In genomic region chr14:89956294-89957009, GRCh38 we compare ENCODE assay signal across 8 cellular contexts. TPM values are rescaled to one million over a fixed set of nuclear protein-coding genes. Genes with fewer than 3 reads are reported as not detected.
A peak's percentile ranks its signal among the peaks of the same experiment; 100 is the strongest.
DNase-seq lines count a peak whose midpoint lies in the region; ATAC-seq, FAIRE-seq and TF ChIP-seq lines count a peak whose summit lies in the region.

No MANE protein-coding gene starts in this region.

- no peaks in the 10 kb centered on the region for H3K27me3 Mint-ChIP-seq in activated CD8-positive, alpha-beta T cell treated with anti-CD3 and anti-CD28 coated beads, Interleukin-2, amount 10 ng/mL, durations not matched to agents 7 days and 5 days (ENCODE audit: low read depth)
- H3K27me3 Mint-ChIP-seq in effector memory CD8-positive, alpha-beta T cell = no peaks in the 10 kb centered on the region

- FAIRE-seq in A549 (lab: Jason Lieb, UNC) = no peak

- TF ChIP-seq POLR2A in A549 (IDR thresholded peaks at IDR 0.05; ENCODE audit: low read length) = no peak

- H3K4me1 Mint-ChIP-seq in activated CD8-positive, alpha-beta T cell treated with anti-CD3 and anti-CD28 coated beads, Interleukin-2, amount 10 ng/mL, durations not matched to agents 7 days and 5 days (ENCODE audit: low read depth) = peaks cover 61% of the 10 kb centered on the region
- peaks cover 39 to 46% of the 10 kb centered on the region in 2 donors for H3K4me1 Mint-ChIP-seq in effector memory CD8-positive, alpha-beta T cell (ENCODE audit: low read depth in 2 of 2)

- H3K36me3 ChIP-seq in mucosa of descending colon (ENCODE audit: low read depth) = no peaks in the 10 kb centered on the region

- ATAC-seq in A549 = peak; percentile 12 to 22
- peak; percentile 22 for ATAC-seq in GM18861 (IDR thresholded peaks at IDR 0.05; ENCODE audit: unreplicated experiment)
- ATAC-seq in HG03108 (IDR thresholded peaks at IDR 0.05; ENCODE audit: unreplicated experiment) = peak; percentile 27
- ATAC-seq in activated CD8-positive, alpha-beta T cell treated with anti-CD3 and anti-CD28 coated beads, Interleukin-2, amount 10 ng/mL, durations not matched to agents 7 days and 5 days = peak; percentile 45
- ATAC-seq in effector memory CD8-positive, alpha-beta T cell (replicated peaks) = peak; percentile 62
- peak; percentile 44 for ATAC-seq in mucosa of descending colon

- peak overlapping the region; percentile 80 for H3K4me2 ChIP-seq in A549

- H3K9me3 ChIP-seq in A549 (no peaks in the 10 kb centered on the region), mucosa of descending colon (no peaks in the 10 kb centered on the region)

- CTCF ChIA-PET in A549 (lab: Yijun Ruan, JAX) = interaction anchor here (0.9 to 12.2 kb wide), 6 partner anchors 10 to 280 kb away, joined by 3 to 83 read pairs (median 4); no protein-coding TSS in a partner anchor
- CTCF ChIA-PET in activated CD8-positive, alpha-beta T cell treated with anti-CD3 and anti-CD28 coated beads, Interleukin-2, amount 10 ng/mL, durations not matched to agents 7 days and 5 days (lab: Charles Lee) = interaction anchor here (1.2 to 12.5 kb wide), 3 partner anchors 17 to 26 kb away, joined by 3 to 96 read pairs (median 34); no protein-coding TSS in a partner anchor

- H3K4me3 Mint-ChIP-seq in activated CD8-positive, alpha-beta T cell treated with anti-CD3 and anti-CD28 coated beads, Interleukin-2, amount 10 ng/mL, durations not matched to agents 7 days and 5 days = peak overlapping the region; percentile 85
- peak overlapping the region; percentile 87 to 88 for H3K4me3 Mint-ChIP-seq in effector memory CD8-positive, alpha-beta T cell

- H3K4me3 ChIP-seq in A549 (peak overlapping the region; percentile 89), mucosa of descending colon (peak overlapping the region; percentile 60)

- H3K27ac Mint-ChIP-seq in activated CD8-positive, alpha-beta T cell treated with anti-CD3 and anti-CD28 coated beads, Interleukin-2, amount 10 ng/mL, durations not matched to agents 7 days and 5 days = peak overlapping the region; percentile 98
- peak overlapping the region; percentile 96 to 97 for H3K27ac Mint-ChIP-seq in effector memory CD8-positive, alpha-beta T cell

- DNase-seq in A549 (ENCODE audit: low read depth in 1 of 2, low spot score in 1 of 2) = peak in 1 of 2 experiments; percentile 48
- peak; percentile 83 for DNase-seq in NCI-H69 (lab: John Stamatoyannopoulos, UW)
- DNase-seq in activated CD8-positive, alpha-beta T cell treated with anti-CD3 and anti-CD28 coated beads, Interleukin-2, amount 10 ng/mL, durations not matched to agents 7 days and 5 days = peak; percentile 87
- DNase-seq in effector memory CD8-positive, alpha-beta T cell = peak; percentile 74 to 77 (median 75)
- DNase-seq in mucosa of descending colon = peak; percentile 65 to 76 (median 74)
- peak; percentile 55 to 71 for DNase-seq in stimulated activated CD8-positive, alpha-beta memory T cell treated with anti-CD3 and anti-CD28 coated beads, Interleukin-4, amount 100 ng/mL, for 1 hour (ENCODE audit: low read depth in 2 of 2, low spot score in 1 of 2)

- peaks cover 4% of the 10 kb centered on the region for H3K9me3 Mint-ChIP-seq in activated CD8-positive, alpha-beta T cell treated with anti-CD3 and anti-CD28 coated beads, Interleukin-2, amount 10 ng/mL, durations not matched to agents 7 days and 5 days (ENCODE audit: insufficient read depth)
- H3K9me3 Mint-ChIP-seq in effector memory CD8-positive, alpha-beta T cell = no peaks in the 10 kb centered on the region

- H3K4me1 ChIP-seq in A549 = peaks cover 14% of the 10 kb centered on the region
- H3K4me1 ChIP-seq in mucosa of descending colon (ENCODE audit: low read depth) = peaks cover 17% of the 10 kb centered on the region

- peaks cover 42% of the 10 kb centered on the region for H3K36me3 Mint-ChIP-seq in activated CD8-positive, alpha-beta T cell treated with anti-CD3 and anti-CD28 coated beads, Interleukin-2, amount 10 ng/mL, durations not matched to agents 7 days and 5 days (ENCODE audit: low read depth)
- peaks cover 37% of the 10 kb centered on the region for H3K36me3 Mint-ChIP-seq in effector memory CD8-positive, alpha-beta T cell (ENCODE audit: insufficient read depth)

- POLR2A ChIA-PET in A549 (lab: Yijun Ruan, JAX) = interaction anchor here (1.0 kb wide), 1 partner anchor 310 kb away, joined by 4 read pairs; no protein-coding TSS in a partner anchor
- POLR2A ChIA-PET in activated CD8-positive, alpha-beta T cell treated with anti-CD3 and anti-CD28 coated beads, Interleukin-2, amount 10 ng/mL, durations not matched to agents 7 days and 5 days (lab: Charles Lee) = interaction anchor here (0.9 to 2.1 kb wide), 8 partner anchors 9 to 801 kb away, joined by 3 to 13 read pairs (median 4); partner anchors contain the start of genes CALM1 and PSMC1

- peak overlapping the region; percentile 88 to 93 for H3K27ac ChIP-seq in A549

- TF ChIP-seq RAD21 in A549 (conservative IDR thresholded peaks at IDR 0.05 in 1 of 2, IDR thresholded peaks at IDR 0.05 in 1 of 2) = no peak

- WGBS in A549 (ENCODE audit: missing lambda C conversion rate) = 28% methylated on average over 38 of the region's 38 CpGs

- intact Hi-C loops in mucosa of descending colon (cut with DNase I, micrococcal nuclease) = no loop called here

- TF ChIP-seq CTCF in A549 (IDR thresholded peaks at IDR 0.05) (no peak), mucosa of descending colon (IDR thresholded peaks at IDR 0.05) (no peak)

- TF ChIP-seq EP300 in A549 (IDR thresholded peaks at IDR 0.05) = no peak

TF ChIP-seq in A549, 52 proteins besides CTCF, POLR2A, EP300 and RAD21:
- TF ChIP-seq FOSL2 (IDR thresholded peaks at IDR 0.05) (no peak), FOSL2 (CRISPR knock-in tag; IDR thresholded peaks at IDR 0.05) (peak; percentile 64), TP53 (CRISPR knock-in tag; IDR thresholded peaks at IDR 0.05) (no peak), NR3C1 (IDR thresholded peaks at IDR 0.05) (no peak), RCOR1 (IDR thresholded peaks at IDR 0.05; ENCODE audit: low read depth, low read length) (no peak), RNF2 (IDR thresholded peaks at IDR 0.05; ENCODE audit: borderline replicate concordance, low read depth) (no peak), MAX (IDR thresholded peaks at IDR 0.05) (peak; percentile 45; the same call in 1 of the 2 replicates), REST (IDR thresholded peaks at IDR 0.05) (no peak), EHMT2 (IDR thresholded peaks at IDR 0.05; ENCODE audit: low read depth) (no peak), NPAS2 (CRISPR knock-in tag; IDR thresholded peaks at IDR 0.05; ENCODE audit: borderline replicate concordance) (no peak), POLR2AphosphoS2 (conservative IDR thresholded peaks at IDR 0.05; ENCODE audit: low read length) (no peak), CEBPB (IDR thresholded peaks at IDR 0.05) (peak in 1 of 2 experiments; percentile 32; a peak in 2 of 4 replicates)

RNA-seq across cellular contexts. Expression of gene TDP1, which starts 0.7 kb away (rescaled TPM):
- polyA plus RNA-seq in A549 (2011; rRNA removed) = 21.4 and 21.6 TPM in 2 replicates
- 12.5 and 13.6 TPM in 2 replicates for polyA plus RNA-seq in A549 (2012; cell fraction: cytosol; rRNA removed)
- 8.4 and 10.4 TPM in 2 replicates for polyA plus RNA-seq in A549 (2012; cell fraction: nucleus; rRNA removed)
- polyA plus RNA-seq in A549 (2017; fragmentation: RNase III; extraction: RNeasy Plus Mini Kit Qiagen cat#74134 plus additional on column Dnase treatment) = 14.7 to 15.3 TPM (median 15.2 TPM) in 3 replicates
- polyA minus RNA-seq in A549 (2011; rRNA and poly(A)+ RNA removed) = 27.2 and 28.2 TPM in 2 replicates
- total RNA-seq in activated CD8-positive, alpha-beta T cell treated with anti-CD3 and anti-CD28 coated beads, Interleukin-2, amount 10 ng/mL, durations not matched to agents 7 days and 5 days = 10 to 100 TPM; 82.0 to 89.7 TPM
- 10 to 100 TPM; 12.6 to 19.0 (median 14.2) TPM for total RNA-seq in mucosa of descending colon

RNA-seq across cellular contexts. Expression of gene EFCAB11, which starts 1.9 kb away (rescaled TPM):
- polyA plus RNA-seq in A549 (2011; rRNA removed) = 10.8 and 18.8 TPM in 2 replicates
- polyA plus RNA-seq in A549 (2012; cell fraction: cytosol; rRNA removed) = 4.6 and 6.3 TPM in 2 replicates
- polyA plus RNA-seq in A549 (2012; cell fraction: nucleus; rRNA removed) = 1.4 and 3.4 TPM in 2 replicates
- polyA plus RNA-seq in A549 (2017; fragmentation: RNase III; extraction: RNeasy Plus Mini Kit Qiagen cat#74134 plus additional on column Dnase treatment) = 16.7 to 19.6 TPM (median 19.2 TPM) in 3 replicates
- polyA minus RNA-seq in A549 (2011; rRNA and poly(A)+ RNA removed) = 2.1 and 4.0 TPM in 2 replicates
- 10 to 100 TPM in 1 of 2 experiments, 1 to 10 TPM in 1; 9.8 to 11.9 TPM for total RNA-seq in activated CD8-positive, alpha-beta T cell treated with anti-CD3 and anti-CD28 coated beads, Interleukin-2, amount 10 ng/mL, durations not matched to agents 7 days and 5 days
- total RNA-seq in mucosa of descending colon = 10 to 100 TPM in 1 of 3 donors, 1 to 10 TPM in 2; 6.0 to 10.2 (median 6.3) TPM

Comparison
In these comparisons a context has a peak if more than half of its experiments do, and no peak if none do; other contexts are left out.
1. RNA of gene TDP1, which starts 0.7 kb away (total RNA-seq): 82.0 to 89.7 TPM in activated CD8-positive, alpha-beta T cell treated with anti-CD3 and anti-CD28 coated beads, Interleukin-2, amount 10 ng/mL, durations not matched to agents 7 days and 5 days; 12.6 to 19.0 TPM in mucosa of descending colon; every median in the first group is over 4 times any median in the second.
2. Peak in every context shown above with its lines, with median percentiles within 50 percentile points of each other: ATAC-seq.